In genomic region chr3:9932535-9932842, GRCh38 we compare ENCODE assay signal across 8 cellular contexts. TPM values are rescaled to one million over a fixed set of nuclear protein-coding genes. Genes with fewer than 3 reads are reported as not detected.
DNase-seq lines count a peak whose midpoint lies in the region; ATAC-seq and TF ChIP-seq lines count a peak whose summit lies in the region.

No MANE protein-coding gene starts in this region.

- no peak for TF ChIP-seq EP300 in suprapubic skin (IDR thresholded peaks at IDR 0.05)

- no peak for DNase-seq in T-helper 2 cell treated with Interferon-gamma antibody and Interleukin-4, amounts not matched to agents 5 μg/mL and 100 μg/mL, for 36 hours (ENCODE audit: low spot score)
- DNase-seq in T-helper 2 cell (no peak), adrenal gland (no peak), left lung (no peak), suprapubic skin (ENCODE audit: low spot score in 2 of 2) (no peak), GOT3 (lab: John Stamatoyannopoulos, UW) (no peak), cerebellar nuclear complex (lab: John Stamatoyannopoulos, UW) (no peak), GM13977 (ENCODE audit: low spot score) (no peak)

- peak overlapping the region; percentile 99 for H3K4me3 Mint-ChIP-seq in T-helper 2 cell treated with Interferon-gamma antibody and Interleukin-4, amounts not matched to agents 5 μg/mL and 100 μg/mL, for 36 hours

- H3K4me3 ChIP-seq in adrenal gland (peak overlapping the region in 2 of 4 donors; percentile 59 to 98), left lung (peak overlapping the region; percentile 79 to 89), suprapubic skin (peak overlapping the region; percentile 60)

- TF ChIP-seq CTCF in adrenal gland (IDR thresholded peaks at IDR 0.05) (no peak), left lung (IDR thresholded peaks at IDR 0.05) (no peak), suprapubic skin (IDR thresholded peaks at IDR 0.05) (no peak), GM13977 (IDR thresholded peaks at IDR 0.05; ENCODE audit: extremely low read depth, insufficient read depth, missing control alignments) (no peak)

- TF ChIP-seq POLR2A in adrenal gland (IDR thresholded peaks at IDR 0.05) (no peak), suprapubic skin (IDR thresholded peaks at IDR 0.05) (no peak)

- H3K27ac ChIP-seq in adrenal gland, result peak overlapping the region in 4 of 5 donors; percentile 89 to 97 (median 93)
- peak overlapping the region; percentile 87 to 88 for H3K27ac ChIP-seq in left lung
- H3K27ac ChIP-seq in suprapubic skin, result peak overlapping the region; percentile 84

- H3K4me1 Mint-ChIP-seq in T-helper 2 cell treated with Interferon-gamma antibody and Interleukin-4, amounts not matched to agents 5 μg/mL and 100 μg/mL, for 36 hours (ENCODE audit: low read depth), result peaks cover 24% of the 10 kb centered on the region

- in situ Hi-C loops in GM13977 (cut with MboI; ENCODE audit: low pct_unique_long_range_greater_than_20kb, low sequenced_read_pairs, unreplicated experiment), result no loop called here

- 3 to 10% (median 5%) methylated on average over 10 to 13 of the region's 13 CpGs for WGBS in adrenal gland, 4 donors
- WGBS in suprapubic skin, result 1% methylated on average over 13 of the region's 13 CpGs

- no peaks in the 10 kb centered on the region for H3K27me3 Mint-ChIP-seq in T-helper 2 cell treated with Interferon-gamma antibody and Interleukin-4, amounts not matched to agents 5 μg/mL and 100 μg/mL, for 36 hours (ENCODE audit: low read depth)

- intact Hi-C loops in adrenal gland (cut with DNase I) (no loop called here), left lung (cut with DNase I) (no loop called here)

- H3K36me3 Mint-ChIP-seq in T-helper 2 cell treated with Interferon-gamma antibody and Interleukin-4, amounts not matched to agents 5 μg/mL and 100 μg/mL, for 36 hours (ENCODE audit: low read depth), result peaks cover 4% of the 10 kb centered on the region

- H3K36me3 ChIP-seq in adrenal gland (replicated peaks in 1 of 2), result peaks cover 0 to 34% of the 10 kb centered on the region in 2 donors
- H3K36me3 ChIP-seq in left lung, result peaks cover 0 to 18% of the 10 kb centered on the region in 2 donors
- H3K36me3 ChIP-seq in suprapubic skin, result peaks cover 31% of the 10 kb centered on the region

- H3K27ac Mint-ChIP-seq in T-helper 2 cell treated with Interferon-gamma antibody and Interleukin-4, amounts not matched to agents 5 μg/mL and 100 μg/mL, for 36 hours, result peak overlapping the region; percentile 97

- H3K4me1 ChIP-seq in adrenal gland (replicated peaks in 1 of 2) (peaks cover 21 to 24% of the 10 kb centered on the region in 2 donors), left lung (peaks cover 8 to 38% of the 10 kb centered on the region in 2 donors), suprapubic skin (peaks cover 28% of the 10 kb centered on the region)

- no peak for ATAC-seq in left lung

- H3K9me3 Mint-ChIP-seq in T-helper 2 cell treated with Interferon-gamma antibody and Interleukin-4, amounts not matched to agents 5 μg/mL and 100 μg/mL, for 36 hours, result no peaks in the 10 kb centered on the region

- H3K9me3 ChIP-seq in adrenal gland (replicated peaks in 1 of 3) (no peaks in the 10 kb centered on the region), left lung (no peaks in the 10 kb centered on the region), suprapubic skin (no peaks in the 10 kb centered on the region)

- H3K27me3 ChIP-seq in adrenal gland (no peaks in the 10 kb centered on the region), left lung (no peaks in the 10 kb centered on the region), suprapubic skin (no peaks in the 10 kb centered on the region)

RNA-seq across cellular contexts. Expression of gene CRELD1, which starts 1.1 kb away (rescaled TPM):
- 10 to 100 TPM; 28.8 to 95.4 (median 44.9) TPM for total RNA-seq in adrenal gland
- polyA plus RNA-seq in adrenal gland, result 100 to 1,000 TPM in 1 of 3 donors, 10 to 100 TPM in 2; 30.2 to 137 (median 66.3) TPM
- total RNA-seq in left lung, result 10 to 100 TPM; 29.9 to 56.8 TPM
- 10 to 100 TPM; 18.9 to 46.7 (median 26.0) TPM for total RNA-seq in suprapubic skin

RNA-seq across cellular contexts. Expression of gene IL17RC, which starts 15.6 kb away (rescaled TPM):
- total RNA-seq in adrenal gland (100 to 1,000 TPM in 2 of 8 donors, 10 to 100 TPM in 6; 39.1 to 141 (median 90.4) TPM), left lung (10 to 100 TPM; 20.4 to 26.2 TPM), suprapubic skin (100 to 1,000 TPM in 3 of 4 donors, 10 to 100 TPM in 1; 92.5 to 185 (median 137) TPM)
- polyA plus RNA-seq in adrenal gland, result 100 to 1,000 TPM in 2 of 3 donors, 10 to 100 TPM in 1; 20.5 to 283 (median 208) TPM

RNA-seq across cellular contexts. Expression of gene PRRT3, which starts 19.7 kb away (rescaled TPM):
- total RNA-seq in adrenal gland (1 to 10 TPM in 7 of 8 donors, under 1 TPM in 1; 0.30 to 6.4 (median 3.8) TPM), left lung (1 to 10 TPM; 1.8 to 2.5 TPM), suprapubic skin (1 to 10 TPM; 2.5 to 6.1 (median 3.0) TPM)
- polyA plus RNA-seq in adrenal gland, result 1 to 10 TPM; 2.2 to 2.9 (median 2.5) TPM

RNA-seq across cellular contexts. Expression of gene IL17RE, which starts 29.8 kb away (rescaled TPM):
- total RNA-seq in adrenal gland, result 1 to 10 TPM in 6 of 8 donors, under 1 TPM in 2; 0.24 to 3.3 (median 1.5) TPM
- polyA plus RNA-seq in adrenal gland, result 1 to 10 TPM in 2 of 3 donors, under 1 TPM in 1; 0.51 to 4.3 (median 2.3) TPM
- 10 to 100 TPM; 14.4 to 22.5 TPM for total RNA-seq in left lung
- 100 to 1,000 TPM in 1 of 4 donors, 10 to 100 TPM in 3; 49.2 to 116 (median 77.8) TPM for total RNA-seq in suprapubic skin

RNA-seq across cellular contexts. Expression of gene JAGN1, which starts 42.1 kb away (rescaled TPM):
- total RNA-seq in adrenal gland (100 to 1,000 TPM in 2 of 8 donors, 10 to 100 TPM in 6; 47.2 to 116 (median 63.1) TPM), left lung (10 to 100 TPM; 25.1 to 31.8 TPM), suprapubic skin (10 to 100 TPM; 29.5 to 71.3 (median 49.8) TPM)
- 10 to 100 TPM; 31.4 to 69.7 (median 58.2) TPM for polyA plus RNA-seq in adrenal gland
